ENCODE assay signal across 8 cellular contexts in genomic region chr19:48962849-48963165, GRCh38. TPM values are rescaled to one million over a fixed set of nuclear protein-coding genes. Genes with fewer than 3 reads are reported as not detected.
DNase-seq lines count a peak whose midpoint lies in the region; ATAC-seq and TF ChIP-seq lines count a peak whose summit lies in the region.

No MANE protein-coding gene starts in this region.

- H3K36me3 Mint-ChIP-seq in stimulated activated naive CD8-positive, alpha-beta T cell treated with anti-CD3 and anti-CD28 coated beads, Interleukin-15, Interleukin-2, amounts not matched to agents 100 ng/mL and 50 ng/mL, for 24 hours (ENCODE audit: low read depth) = peaks cover 43% of the 10 kb centered on the region
- H3K36me3 Mint-ChIP-seq in naive thymus-derived CD8-positive, alpha-beta T cell = peaks cover 0 to 31% (median 11%) of the 10 kb centered on the region in 3 donors

- H3K27ac ChIP-seq in brain microvascular endothelial cell = peak overlapping the region; percentile 15

- in situ Hi-C loops in brain microvascular endothelial cell (cut with HindIII; ENCODE audit: low pct_ligation_motif_present, low sequenced_read_pairs) = no loop called here

- no peak overlapping the region for H3K4me3 ChIP-seq in brain microvascular endothelial cell (ENCODE audit: low read depth, low read length)

- peak overlapping the region; percentile 98 for H3K4me3 Mint-ChIP-seq in stimulated activated naive CD8-positive, alpha-beta T cell treated with anti-CD3 and anti-CD28 coated beads, Interleukin-15, Interleukin-2, amounts not matched to agents 100 ng/mL and 50 ng/mL, for 24 hours
- peak overlapping the region in 9 of 10 donors; percentile 56 to 100 (median 82) for H3K4me3 Mint-ChIP-seq in naive thymus-derived CD8-positive, alpha-beta T cell

- ATAC-seq in stimulated activated naive CD8-positive, alpha-beta T cell treated with anti-CD3 and anti-CD28 coated beads, Interleukin-15, Interleukin-2, amounts not matched to agents 100 U/mL and 50 U/mL, for 24 hours = no peak
- ATAC-seq in naive thymus-derived CD8-positive, alpha-beta T cell = no peak
- ATAC-seq in GM19035 (IDR thresholded peaks at IDR 0.05; ENCODE audit: unreplicated experiment) = no peak

- peak overlapping the region; percentile 95 for H3K27ac Mint-ChIP-seq in stimulated activated naive CD8-positive, alpha-beta T cell treated with anti-CD3 and anti-CD28 coated beads, Interleukin-15, Interleukin-2, amounts not matched to agents 100 ng/mL and 50 ng/mL, for 24 hours
- H3K27ac Mint-ChIP-seq in naive thymus-derived CD8-positive, alpha-beta T cell = peak overlapping the region; percentile 88 to 99 (median 96)

- H3K4me1 Mint-ChIP-seq in stimulated activated naive CD8-positive, alpha-beta T cell treated with anti-CD3 and anti-CD28 coated beads, Interleukin-15, Interleukin-2, amounts not matched to agents 100 ng/mL and 50 ng/mL, for 24 hours (ENCODE audit: low read depth) = peaks cover 70% of the 10 kb centered on the region
- H3K4me1 Mint-ChIP-seq in naive thymus-derived CD8-positive, alpha-beta T cell = peaks cover 30 to 79% (median 67%) of the 10 kb centered on the region in 4 donors

- TF ChIP-seq CTCF in brain microvascular endothelial cell (IDR thresholded peaks at IDR 0.05; ENCODE audit: low read depth, low read length, missing control alignments) = no peak

- no peak for DNase-seq in stimulated activated naive CD8-positive, alpha-beta T cell treated with anti-CD3 and anti-CD28 coated beads, Interleukin-15, Interleukin-2, amounts not matched to agents 100 U/mL and 50 U/mL, for 24 hours
- DNase-seq in brain microvascular endothelial cell = no peak
- no peak for DNase-seq in naive thymus-derived CD8-positive, alpha-beta T cell
- no peak for DNase-seq in Ammon's horn (ENCODE audit: low spot score)
- no peak for DNase-seq in stimulated activated CD8-positive, alpha-beta memory T cell treated with anti-CD3 and anti-CD28 coated beads, Interleukin-4, amount 100 ng/mL, for 48 hours
- DNase-seq in RPMI8226 = no peak

- H3K27me3 Mint-ChIP-seq in stimulated activated naive CD8-positive, alpha-beta T cell treated with anti-CD3 and anti-CD28 coated beads, Interleukin-15, Interleukin-2, amounts not matched to agents 100 ng/mL and 50 ng/mL, for 24 hours = no peaks in the 10 kb centered on the region
- H3K27me3 Mint-ChIP-seq in naive thymus-derived CD8-positive, alpha-beta T cell = no peaks in the 10 kb centered on the region

- no peaks in the 10 kb centered on the region for H3K27me3 ChIP-seq in brain microvascular endothelial cell (replicated peaks)

- H3K36me3 ChIP-seq in brain microvascular endothelial cell (replicated peaks) = peaks cover 29% of the 10 kb centered on the region

- POLR2A ChIA-PET in naive thymus-derived CD8-positive, alpha-beta T cell (lab: Charles Lee) = interaction anchor here (0.9 to 2.3 kb wide), 3 partner anchors 8 to 31 kb away, joined by 5 to 8 read pairs (median 6); partner anchors contain the start of genes DHDH, GYS1 and RUVBL2

- no peaks in the 10 kb centered on the region for H3K9me3 Mint-ChIP-seq in stimulated activated naive CD8-positive, alpha-beta T cell treated with anti-CD3 and anti-CD28 coated beads, Interleukin-15, Interleukin-2, amounts not matched to agents 100 ng/mL and 50 ng/mL, for 24 hours
- H3K9me3 Mint-ChIP-seq in naive thymus-derived CD8-positive, alpha-beta T cell = no peaks in the 10 kb centered on the region

RNA-seq across cellular contexts. Expression of gene FTL, which starts 2.3 kb away (rescaled TPM):
- 1,000 to 10,000 TPM; 1,370 to 1,435 TPM for total RNA-seq in naive thymus-derived CD8-positive, alpha-beta T cell
- 1,000 to 10,000 TPM; 4,833 to 4,899 (median 4,886) TPM for polyA plus RNA-seq in naive thymus-derived CD8-positive, alpha-beta T cell

RNA-seq across cellular contexts. Expression of gene BAX, which starts 8.1 kb away (rescaled TPM):
- 100 to 1,000 TPM; 170 to 181 TPM for total RNA-seq in naive thymus-derived CD8-positive, alpha-beta T cell
- polyA plus RNA-seq in naive thymus-derived CD8-positive, alpha-beta T cell = 10 to 100 TPM; 58.5 to 97.1 (median 83.1) TPM

RNA-seq across cellular contexts. Expression of gene DHDH, which starts 29.3 kb away (rescaled TPM):
- total RNA-seq in naive thymus-derived CD8-positive, alpha-beta T cell = 1 to 10 TPM; 1.8 to 2.3 TPM
- polyA plus RNA-seq in naive thymus-derived CD8-positive, alpha-beta T cell = 1 to 10 TPM in 2 of 3 donors, under 1 TPM in 1; 0.67 to 2.4 (median 2.0) TPM

RNA-seq across cellular contexts. Expression of gene GYS1, which starts 30.3 kb away (rescaled TPM):
- total RNA-seq in naive thymus-derived CD8-positive, alpha-beta T cell = 10 to 100 TPM; 45.9 to 47.9 TPM
- polyA plus RNA-seq in naive thymus-derived CD8-positive, alpha-beta T cell = 10 to 100 TPM; 17.9 to 31.0 (median 22.3) TPM

RNA-seq across cellular contexts. Expression of gene RUVBL2, which starts 30.9 kb away (rescaled TPM):
- total RNA-seq in naive thymus-derived CD8-positive, alpha-beta T cell = 10 to 100 TPM; 30.4 to 32.0 TPM
- polyA plus RNA-seq in naive thymus-derived CD8-positive, alpha-beta T cell = 10 to 100 TPM; 47.5 to 66.1 (median 62.0) TPM
